Comparison of ENCODE assay signal across 8 cellular contexts in genomic region chrX:120469657-120470056, GRCh38. TPM values are rescaled to one million over a fixed set of nuclear protein-coding genes. Genes with fewer than 3 reads are reported as not detected.
DNase-seq lines count a peak whose midpoint lies in the region; ATAC-seq and TF ChIP-seq lines count a peak whose summit lies in the region.
"Not testable (repeated sequence)": the region's sequence is repeated elsewhere in the genome, so short reads cannot be mapped to it uniquely, and the experiment has no call there.

No MANE protein-coding gene starts in this region.

- CTCF ChIA-PET in CD4-positive, alpha-beta T cell (lab: Charles Lee) = interaction anchor here (0.6 to 2.0 kb wide), 2 partner anchors 16 to 1860 kb away, joined by 3 to 5 read pairs; no protein-coding TSS in a partner anchor
- CTCF ChIA-PET in activated B cell treated with CpG ODN at 0.5 μM for 24 hours (lab: Charles Lee) = not testable (repeated sequence)

- H3K27me3 ChIP-seq in CD4-positive, alpha-beta T cell (ENCODE audit: control insufficient read depth, insufficient read depth, low read length); esophagus muscularis mucosa: not testable (repeated sequence)

- peaks cover 11% of the 10 kb centered on the region for H3K36me3 Mint-ChIP-seq in CD4-positive, alpha-beta T cell (ENCODE audit: low read depth)
- not testable (repeated sequence) for H3K36me3 Mint-ChIP-seq in activated B cell treated with CpG ODN at 0.5 μM for 24 hours (ENCODE audit: low read depth); activated naive CD4-positive, alpha-beta T cell treated with anti-CD3 and anti-CD28 coated beads, Interleukin-2, amount 50 U/mL, for 24 hours; naive thymus-derived CD8-positive, alpha-beta T cell; stimulated activated naive B cell treated with anti-CD40 and anti-IgM and Interleukin-4, amounts not matched to agents 10 μg/mL and 1 μg/mL and 100 μg/mL, for 72 hours

- H3K27ac ChIP-seq in CD4-positive, alpha-beta T cell (ENCODE audit: low read depth, low read length) = not testable (repeated sequence)
- peak overlapping the region in 1 of 4 donors; percentile 91 for H3K27ac ChIP-seq in esophagus muscularis mucosa (replicated peaks in 1 of 4)

- TF ChIP-seq EP300 in esophagus muscularis mucosa (IDR thresholded peaks at IDR 0.05) = not testable (repeated sequence)

- H3K4me1 Mint-ChIP-seq in CD4-positive, alpha-beta T cell (ENCODE audit: low read depth) = peaks cover 32% of the 10 kb centered on the region
- H3K4me1 Mint-ChIP-seq in activated B cell treated with CpG ODN at 0.5 μM for 24 hours = peaks cover 31% of the 10 kb centered on the region
- peaks cover 25% of the 10 kb centered on the region for H3K4me1 Mint-ChIP-seq in activated naive CD4-positive, alpha-beta T cell treated with anti-CD3 and anti-CD28 coated beads, Interleukin-2, amount 50 U/mL, for 24 hours
- peaks cover 8 to 29% (median 22%) of the 10 kb centered on the region in 4 donors for H3K4me1 Mint-ChIP-seq in naive thymus-derived CD8-positive, alpha-beta T cell
- H3K4me1 Mint-ChIP-seq in stimulated activated naive B cell treated with anti-CD40 and anti-IgM and Interleukin-4, amounts not matched to agents 10 μg/mL and 1 μg/mL and 100 μg/mL, for 72 hours = not testable (repeated sequence)

- peak overlapping the region; percentile 93 for H3K4me3 Mint-ChIP-seq in CD4-positive, alpha-beta T cell
- peak overlapping the region; percentile 65 for H3K4me3 Mint-ChIP-seq in activated B cell treated with CpG ODN at 0.5 μM for 24 hours
- H3K4me3 Mint-ChIP-seq in activated naive CD4-positive, alpha-beta T cell treated with anti-CD3 and anti-CD28 coated beads, Interleukin-2, amount 50 U/mL, for 24 hours = peak overlapping the region; percentile 86
- H3K4me3 Mint-ChIP-seq in naive thymus-derived CD8-positive, alpha-beta T cell = peak overlapping the region; percentile 72 to 96 (median 89)
- peak overlapping the region; percentile 72 to 76 for H3K4me3 Mint-ChIP-seq in stimulated activated naive B cell treated with anti-CD40 and anti-IgM and Interleukin-4, amounts not matched to agents 10 μg/mL and 1 μg/mL and 100 μg/mL, for 72 hours

- not testable (repeated sequence) for DNase-seq in CD4-positive, alpha-beta T cell; activated B cell treated with CpG ODN at 0.5 μM for 24 hours; esophagus muscularis mucosa (ENCODE audit: extremely low spot score); naive thymus-derived CD8-positive, alpha-beta T cell; stimulated activated naive B cell treated with anti-CD40 and anti-IgM and Interleukin-4, amounts not matched to agents 10 μg/mL and 1 μg/mL and 100 μg/mL, for 72 hours

- TF ChIP-seq CTCF in CD4-positive, alpha-beta T cell (IDR thresholded peaks at IDR 0.05); activated B cell treated with CpG ODN at 0.5 μM for 24 hours (IDR thresholded peaks at IDR 0.05); esophagus muscularis mucosa (IDR thresholded peaks at IDR 0.05): not testable (repeated sequence)

- not testable (repeated sequence) for TF ChIP-seq POLR2A in esophagus muscularis mucosa (IDR thresholded peaks at IDR 0.05; ENCODE audit: low read depth)

- H3K36me3 ChIP-seq in esophagus muscularis mucosa = not testable (repeated sequence)

- peak overlapping the region; percentile 88 for H3K27ac Mint-ChIP-seq in CD4-positive, alpha-beta T cell
- H3K27ac Mint-ChIP-seq in activated B cell treated with CpG ODN at 0.5 μM for 24 hours; activated naive CD4-positive, alpha-beta T cell treated with anti-CD3 and anti-CD28 coated beads, Interleukin-2, amount 50 U/mL, for 24 hours: not testable (repeated sequence)
- H3K27ac Mint-ChIP-seq in naive thymus-derived CD8-positive, alpha-beta T cell = peak overlapping the region in 4 of 10 donors; percentile 19 to 97 (median 70)
- H3K27ac Mint-ChIP-seq in stimulated activated naive B cell treated with anti-CD40 and anti-IgM and Interleukin-4, amounts not matched to agents 10 μg/mL and 1 μg/mL and 100 μg/mL, for 72 hours = peak overlapping the region; percentile 38

- ATAC-seq in CD4-positive, alpha-beta T cell (ENCODE audit: poor library complexity); activated B cell treated with CpG ODN at 0.5 μM for 24 hours (ENCODE audit: low read depth); naive thymus-derived CD8-positive, alpha-beta T cell; stimulated activated naive B cell treated with anti-CD40 and anti-IgM and Interleukin-4, amounts not matched to agents 10 μg/mL and 1 μg/mL and 100 μg/mL, for 72 hours (replicated peaks): not testable (repeated sequence)
- ATAC-seq in GM21515 (IDR thresholded peaks at IDR 0.05; ENCODE audit: unreplicated experiment) = peak; percentile 4
- peak; percentile 4 for ATAC-seq in HG02973 (IDR thresholded peaks at IDR 0.05; ENCODE audit: unreplicated experiment)

- POLR2A ChIA-PET in CD4-positive, alpha-beta T cell (lab: Charles Lee) = interaction anchor here (1.4 to 1.8 kb wide), 3 partner anchors 12 to 50 kb away, joined by 3 to 8 read pairs (median 8); no protein-coding TSS in a partner anchor
- POLR2A ChIA-PET in activated B cell treated with CpG ODN at 0.5 μM for 24 hours (lab: Charles Lee) = interaction anchor here (1.7 to 1.8 kb wide), 2 partner anchors 12 to 16 kb away, joined by 6 to 8 read pairs; no protein-coding TSS in a partner anchor
- POLR2A ChIA-PET in naive thymus-derived CD8-positive, alpha-beta T cell (lab: Charles Lee) = interaction anchor here (0.6 to 1.4 kb wide), 2 partner anchors 10 to 19 kb away, joined by 4 read pairs; no protein-coding TSS in a partner anchor

- intact Hi-C loops in CD4-positive, alpha-beta T cell (cut with DNase I, micrococcal nuclease) = loop anchor here in 1 of 2 experiments (2.0 to 5.0 kb wide), 3 partner anchors 15 to 222 kb away; partner anchors contain the start of gene TMEM255A
- intact Hi-C loops in activated B cell treated with CpG ODN at 0.5 μM for 24 hours (cut with micrococcal nuclease) = loop anchor here (1.0 to 10.0 kb wide), 6 partner anchors 12 to 325 kb away; partner anchors contain the start of gene ZBTB33
- intact Hi-C loops in esophagus muscularis mucosa (cut with DNase I) = loop anchor here (5.0 to 10.0 kb wide), 3 partner anchors 95 to 227 kb away; partner anchors contain the start of gene TMEM255A

- not testable (repeated sequence) for H3K9me3 Mint-ChIP-seq in CD4-positive, alpha-beta T cell; activated B cell treated with CpG ODN at 0.5 μM for 24 hours; activated naive CD4-positive, alpha-beta T cell treated with anti-CD3 and anti-CD28 coated beads, Interleukin-2, amount 50 U/mL, for 24 hours; naive thymus-derived CD8-positive, alpha-beta T cell; stimulated activated naive B cell treated with anti-CD40 and anti-IgM and Interleukin-4, amounts not matched to agents 10 μg/mL and 1 μg/mL and 100 μg/mL, for 72 hours

- H3K4me1 ChIP-seq in esophagus muscularis mucosa = peaks cover 15 to 32% (median 21%) of the 10 kb centered on the region in 4 donors

- H3K9me3 ChIP-seq in CD4-positive, alpha-beta T cell (ENCODE audit: control insufficient read depth, low read length); esophagus muscularis mucosa: not testable (repeated sequence)

- WGBS in esophagus muscularis mucosa = 64% methylated on average over 5 of the region's 5 CpGs

- not testable (repeated sequence) for H3K27me3 Mint-ChIP-seq in CD4-positive, alpha-beta T cell; activated B cell treated with CpG ODN at 0.5 μM for 24 hours; activated naive CD4-positive, alpha-beta T cell treated with anti-CD3 and anti-CD28 coated beads, Interleukin-2, amount 50 U/mL, for 24 hours; naive thymus-derived CD8-positive, alpha-beta T cell; stimulated activated naive B cell treated with anti-CD40 and anti-IgM and Interleukin-4, amounts not matched to agents 10 μg/mL and 1 μg/mL and 100 μg/mL, for 72 hours

- peak overlapping the region; percentile 57 to 79 (median 62) for H3K4me3 ChIP-seq in esophagus muscularis mucosa

RNA-seq across cellular contexts. Expression of gene LAMP2, which starts 0.6 kb away (rescaled TPM):
- 10 to 100 TPM; 13.4 to 15.4 TPM for total RNA-seq in CD4-positive, alpha-beta T cell
- total RNA-seq in activated B cell treated with CpG ODN at 0.5 μM for 24 hours (29.7 and 32.6 TPM in 2 replicates), esophagus muscularis mucosa (10 to 100 TPM; 57.3 to 81.2 (median 67.5) TPM)
- 10 to 100 TPM; 39.2 to 39.5 TPM for total RNA-seq in naive thymus-derived CD8-positive, alpha-beta T cell
- polyA plus RNA-seq in naive thymus-derived CD8-positive, alpha-beta T cell = 10 to 100 TPM; 61.3 to 78.3 (median 75.0) TPM
